8 cellular contexts compared by ENCODE assay signal in genomic region chr15:51162865-51163762, GRCh38.
DNase-seq lines count a peak whose midpoint lies in the region; ATAC-seq, FAIRE-seq and TF ChIP-seq lines count a peak whose summit lies in the region.

No MANE protein-coding gene starts in this region.

- peak; percentile 77 for FAIRE-seq in endometrium (lab: Jason Lieb, UNC)

- peaks cover 3% of the 10 kb centered on the region for H3K4me1 Mint-ChIP-seq in mesothelial cell of epicardium

- no peak overlapping the region for H3K27ac Mint-ChIP-seq in mesothelial cell of epicardium

- peaks cover 41% of the 10 kb centered on the region for H3K27me3 Mint-ChIP-seq in mesothelial cell of epicardium (ENCODE audit: low read depth)

- H3K9me3 Mint-ChIP-seq in mesothelial cell of epicardium = peaks cover 5% of the 10 kb centered on the region

- peak; percentile 87 for TF ChIP-seq CTCF in mesothelial cell of epicardium (IDR thresholded peaks at IDR 0.05; ENCODE audit: unreplicated experiment)

- peak; percentile 36 for DNase-seq in NCI-H345 (lab: John Stamatoyannopoulos, UW)
- DNase-seq in NCI-H345 treated with DMSO at 0.1 percent for 48 hours (lab: John Stamatoyannopoulos, UW; ENCODE audit: unreplicated experiment) = no peak
- peak; percentile 45 for DNase-seq in NCI-H748 (lab: John Stamatoyannopoulos, UW; ENCODE audit: unreplicated experiment)
- DNase-seq in activated CD8-positive, alpha-beta memory T cell treated with anti-CD3 and anti-CD28 coated beads for 24 hours = peak; percentile 78
- peak; percentile 35 to 75 for DNase-seq in mesothelial cell of epicardium (ENCODE audit: low spot score in 2 of 2, unreplicated experiment in 2 of 2)
- peak; percentile 27 to 28 for DNase-seq in stimulated activated CD8-positive, alpha-beta memory T cell treated with anti-CD3 and anti-CD28 coated beads, Interleukin-15, amount 100 ng/mL, for 48 hours (ENCODE audit: low read depth in 2 of 2)

- ATAC-seq in HG03342 (IDR thresholded peaks at IDR 0.05; ENCODE audit: unreplicated experiment) = peak; percentile 73

- no peaks in the 10 kb centered on the region for H3K36me3 Mint-ChIP-seq in mesothelial cell of epicardium

- H3K4me3 Mint-ChIP-seq in mesothelial cell of epicardium = no peak overlapping the region
